ENCODE assay signal across 8 cellular contexts in the genomic region with DNA sequence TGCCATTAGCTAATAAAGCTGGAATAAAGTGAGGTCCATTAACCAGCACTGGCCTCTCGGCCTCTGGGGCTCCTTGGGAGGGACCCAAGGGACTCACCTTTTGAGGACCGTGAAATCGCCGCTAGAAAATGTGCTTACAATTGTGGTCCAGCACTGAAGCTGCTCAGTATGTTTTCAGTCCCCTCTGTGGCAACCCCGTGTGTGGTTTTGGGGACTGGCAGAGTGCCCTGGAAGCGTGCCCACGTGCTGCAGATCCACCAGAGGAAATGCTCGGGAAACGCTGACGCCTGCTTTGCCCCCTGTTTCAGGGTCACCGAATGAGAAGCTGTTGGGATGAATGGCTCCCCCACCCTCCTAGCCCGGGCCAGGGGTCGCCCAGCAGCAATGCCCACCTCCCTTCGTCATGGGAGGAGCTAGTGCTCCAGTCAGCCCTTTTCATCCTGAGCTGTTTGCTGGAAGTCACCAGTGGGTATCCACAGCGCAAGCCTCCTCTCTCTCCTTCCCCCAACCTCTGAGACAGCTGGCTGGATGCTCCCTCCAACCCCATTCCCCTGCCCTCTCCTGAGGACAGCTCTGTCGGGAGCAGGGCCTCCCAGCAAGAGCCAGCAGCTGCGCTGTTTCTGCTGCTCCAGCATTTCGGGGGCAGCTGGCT. TPM values are rescaled to one million over a fixed set of nuclear protein-coding genes. Genes with fewer than 3 reads are reported as not detected.
DNase-seq lines count a peak whose midpoint lies in the region; ATAC-seq and TF ChIP-seq lines count a peak whose summit lies in the region.

No MANE protein-coding gene starts in this region.

- H3K4me1 ChIP-seq in CD4-positive, CD25-positive, alpha-beta regulatory T cell (ENCODE audit: control insufficient read depth, insufficient read depth, low read length, poor library complexity, severe bottlenecking), result peaks cover 12% of the 10 kb centered on the region
- peaks cover 8 to 22% of the 10 kb centered on the region in 2 donors for H3K4me1 ChIP-seq in ascending aorta

- peak overlapping the region in 1 of 3 donors; percentile 38 for H3K27ac Mint-ChIP-seq in CD4-positive, CD25-positive, alpha-beta regulatory T cell

- H3K27me3 Mint-ChIP-seq in CD4-positive, CD25-positive, alpha-beta regulatory T cell, result no peaks in the 10 kb centered on the region

- H3K9me3 ChIP-seq in CD4-positive, CD25-positive, alpha-beta regulatory T cell (ENCODE audit: control insufficient read depth in 2 of 2, low read length in 2 of 2), result no peaks in the 10 kb centered on the region
- no peaks in the 10 kb centered on the region for H3K9me3 ChIP-seq in ascending aorta

- no peak for ATAC-seq in CD4-positive, CD25-positive, alpha-beta regulatory T cell (ENCODE audit: low read depth in 2 of 2)
- no peak for ATAC-seq in GM18498 (IDR thresholded peaks at IDR 0.05; ENCODE audit: unreplicated experiment)
- no peak for ATAC-seq in HG03342 (IDR thresholded peaks at IDR 0.05; ENCODE audit: unreplicated experiment)

- intact Hi-C loops in ascending aorta (cut with DNase I), result loop anchor here (2.0 to 10.0 kb wide), 2 partner anchors 34 to 1284 kb away; a partner anchor contains a TSS

- H3K36me3 Mint-ChIP-seq in CD4-positive, CD25-positive, alpha-beta regulatory T cell, result no peaks in the 10 kb centered on the region

- no peaks in the 10 kb centered on the region for H3K36me3 ChIP-seq in CD4-positive, CD25-positive, alpha-beta regulatory T cell (ENCODE audit: control insufficient read depth, insufficient read depth, low read length)
- no peaks in the 10 kb centered on the region for H3K36me3 ChIP-seq in ascending aorta

- DNase-seq in CD4-positive, CD25-positive, alpha-beta regulatory T cell, result peak in 1 of 3 donors; percentile 13
- DNase-seq in LoVo (ENCODE audit: low spot score), result peak; percentile 71
- DNase-seq in ascending aorta (ENCODE audit: low spot score in 2 of 2), result peak; percentile 18 to 91
- peak in 38 of 51 donors; percentile 9 to 73 (median 46) for DNase-seq in hypothalamus (lab: John Stamatoyannopoulos, UW)
- DNase-seq in stimulated activated CD8-positive, alpha-beta memory T cell treated with anti-CD3 and anti-CD28 coated beads, Interleukin-12 subunit alpha, Interleukin-12 subunit beta, amount 100 ng/mL, for 1 hour (ENCODE audit: low read depth), result peak; percentile 23
- DNase-seq in iPS-NIHi7 (ENCODE audit: extremely low spot score), result no peak

- H3K4me3 Mint-ChIP-seq in CD4-positive, CD25-positive, alpha-beta regulatory T cell, result peak overlapping the region in 2 of 4 donors; percentile 67 to 70

- H3K9me3 Mint-ChIP-seq in CD4-positive, CD25-positive, alpha-beta regulatory T cell, result no peaks in the 10 kb centered on the region

- no peak for TF ChIP-seq CTCF in ascending aorta (IDR thresholded peaks at IDR 0.05)

- H3K4me3 ChIP-seq in CD4-positive, CD25-positive, alpha-beta regulatory T cell (ENCODE audit: low read depth, low read length), result peak overlapping the region; percentile 48
- H3K4me3 ChIP-seq in ascending aorta, result peak overlapping the region; percentile 24 to 49

- H3K27ac ChIP-seq in CD4-positive, CD25-positive, alpha-beta regulatory T cell (ENCODE audit: insufficient read depth, low read length, poor library complexity, severe bottlenecking), result no peak overlapping the region
- peak overlapping the region; percentile 54 to 66 for H3K27ac ChIP-seq in ascending aorta

- H3K4me1 Mint-ChIP-seq in CD4-positive, CD25-positive, alpha-beta regulatory T cell, result peaks cover 0 to 12% (median 3%) of the 10 kb centered on the region in 4 donors

- H3K27me3 ChIP-seq in CD4-positive, CD25-positive, alpha-beta regulatory T cell (ENCODE audit: control insufficient read depth, insufficient read depth, low read length), result no peaks in the 10 kb centered on the region
- H3K27me3 ChIP-seq in ascending aorta, result no peaks in the 10 kb centered on the region

RNA-seq across cellular contexts. Expression of a gene that starts 33.1 kb away (rescaled TPM):
- total RNA-seq in CD4-positive, CD25-positive, alpha-beta regulatory T cell, result 21.5 TPM
- polyA plus RNA-seq in CD4-positive, CD25-positive, alpha-beta regulatory T cell, result 1 to 10 TPM; 1.5 to 3.9 (median 2.4) TPM
- total RNA-seq in ascending aorta, result 32.7 TPM

RNA-seq across cellular contexts. Expression of a gene that starts 47.8 kb away (rescaled TPM):
- 0.37 TPM for total RNA-seq in CD4-positive, CD25-positive, alpha-beta regulatory T cell
- polyA plus RNA-seq in CD4-positive, CD25-positive, alpha-beta regulatory T cell, result under 1 TPM in 2 of 4 donors, not detected in 2; 0.11 to 0.14 TPM
- 1.4 TPM for total RNA-seq in ascending aorta
